Comparison of ENCODE assay signal across 10 cellular contexts in genomic region chr12:71556881-71557280, GRCh38.
DNase-seq lines count a peak whose midpoint lies in the region; TF ChIP-seq lines count a peak whose summit lies in the region.
"Had no signal": no experiment of that assay in that cellular context is flagged by ENCODE, and none has a peak within 500 bp of the region (broad histone marks: within the 10 kb centered on the region; RNA-seq: fewer than 3 reads in every experiment).

No MANE protein-coding gene starts in this region.

- H3K4me3 ChIP-seq in AG10803 (ENCODE audit: low read length) (no peak overlapping the region), astrocyte of the spinal cord (ENCODE audit: low read depth, low read length) (no peak overlapping the region), kidney epithelial cell (ENCODE audit: low read depth, low read length) (no peak overlapping the region)
- H3K4me3 ChIP-seq: tibial artery had no signal

- TF ChIP-seq CTCF in AG10803 (conservative IDR thresholded peaks at IDR 0.05; ENCODE audit: low read length) (no peak), astrocyte of the spinal cord (IDR thresholded peaks at IDR 0.05; ENCODE audit: low read depth, low read length) (no peak), kidney epithelial cell (IDR thresholded peaks at IDR 0.05; ENCODE audit: insufficient read depth, low read length, poor library complexity, severe bottlenecking) (no peak), GM20000 (IDR thresholded peaks at IDR 0.05; ENCODE audit: extremely low read depth, missing control alignments) (no peak)

- H3K27ac ChIP-seq in caudate nucleus (ENCODE audit: low read depth, low read length), result no peak overlapping the region
- H3K27ac ChIP-seq: tibial artery had no signal

- DNase-seq in AG10803 (ENCODE audit: low read depth) (peak; percentile 91), HT1080 (ENCODE audit: low read depth) (peak; percentile 96), astrocyte of the spinal cord (ENCODE audit: low read depth, low spot score) (peak; percentile 88), kidney epithelial cell (ENCODE audit: low read depth) (peak; percentile 88), germinal center (ENCODE audit: low spot score) (no peak), GM20000 (ENCODE audit: low spot score) (no peak), caudate nucleus (lab: John Stamatoyannopoulos, UW) (no peak), KG1 (lab: John Stamatoyannopoulos, UW) (no peak)
- DNase-seq: activated CD4-positive, alpha-beta T cell treated with anti-CD3 and anti-CD28 coated beads, Interleukin-2, amount 50 U/mL, for 4 hours; tibial artery had no signal

- no peaks in the 10 kb centered on the region for H3K36me3 ChIP-seq in kidney epithelial cell (ENCODE audit: control insufficient read depth, insufficient read depth, low read length)
- H3K36me3 ChIP-seq: tibial artery had no signal

- in situ Hi-C loops in astrocyte of the spinal cord (cut with HindIII; ENCODE audit: low sequenced_read_pairs), result no loop called here

- no peaks in the 10 kb centered on the region for H3K27me3 ChIP-seq in kidney epithelial cell (ENCODE audit: control insufficient read depth, insufficient read depth, low read length)
- H3K27me3 ChIP-seq: tibial artery had no signal

Comparison
In these comparisons a context has a peak if more than half of its experiments do, and no peak if none do; other contexts are left out.
1. DNase-seq: peak in AG10803 (single experiment), HT1080 (single experiment), astrocyte of the spinal cord (single experiment) and kidney epithelial cell (single experiment); none in germinal center (single experiment), GM20000 (single experiment), caudate nucleus (0 of 61) and KG1 (single experiment).